In the genomic region with DNA sequence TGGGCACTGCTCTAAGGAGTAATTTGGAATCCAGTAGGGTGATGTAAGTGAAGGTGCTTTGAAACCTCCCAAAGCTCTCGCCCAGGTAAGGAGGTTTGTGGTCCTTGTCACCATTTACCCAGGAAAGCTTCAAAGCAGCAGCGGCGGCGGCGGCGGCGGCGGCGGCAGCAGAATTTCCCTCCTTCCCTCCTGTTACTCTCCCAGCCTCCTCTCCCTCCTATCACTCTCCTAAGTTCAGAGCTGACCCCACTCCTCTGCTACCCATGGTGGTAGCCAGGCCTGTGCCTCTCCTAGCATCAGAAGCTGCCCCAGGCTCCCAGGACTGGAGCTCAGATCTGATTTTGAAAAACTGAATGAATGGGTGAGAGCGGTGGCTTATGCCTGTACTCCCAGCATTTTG, we compare ENCODE assay signal across 13 cellular contexts.
A peak's percentile ranks its signal among the peaks of the same experiment; 100 is the strongest.
DNase-seq lines count a peak whose midpoint lies in the region; ATAC-seq and TF ChIP-seq lines count a peak whose summit lies in the region.
"Had no signal": no experiment of that assay in that cellular context is flagged by ENCODE, and none has a peak within 500 bp of the region (broad histone marks: within the 10 kb centered on the region; RNA-seq: fewer than 3 reads in every experiment).

No MANE protein-coding gene starts in this region.

- H3K27me3 Mint-ChIP-seq in type B pancreatic cell = no peaks in the 10 kb centered on the region

- no peak overlapping the region for H3K4me3 ChIP-seq in right atrium auricular region
- no peak overlapping the region for H3K4me3 ChIP-seq in OCI-LY1 (ENCODE audit: low read depth, low read length, poor library complexity, severe bottlenecking)
- no peak overlapping the region for H3K4me3 ChIP-seq in left ventricle myocardium inferior

- H3K9me2 ChIP-seq in OCI-LY1 (ENCODE audit: low read depth, low read length) = no peaks in the 10 kb centered on the region

- no peak for ATAC-seq in HG03565 (IDR thresholded peaks at IDR 0.05; ENCODE audit: unreplicated experiment)

- H3K9ac ChIP-seq in OCI-LY1 (ENCODE audit: low read length) = no peak overlapping the region

- peaks cover 40% of the 10 kb centered on the region for H3K4me1 Mint-ChIP-seq in type B pancreatic cell (ENCODE audit: unreplicated experiment)

- H3K4me2 ChIP-seq in OCI-LY1 (ENCODE audit: low read length) = no peak overlapping the region

- TF ChIP-seq CTCF in right atrium auricular region (IDR thresholded peaks at IDR 0.05) (no peak), OCI-LY1 (IDR thresholded peaks at IDR 0.05; ENCODE audit: low read length) (no peak), type B pancreatic cell (conservative IDR thresholded peaks at IDR 0.05) (no peak), left ventricle myocardium inferior (IDR thresholded peaks at IDR 0.05; ENCODE audit: borderline replicate concordance) (no peak)

- no peaks in the 10 kb centered on the region for H3K9me3 Mint-ChIP-seq in type B pancreatic cell
- H3K9me3 Mint-ChIP-seq: activated CD4-positive, alpha-beta T cell treated with anti-CD3 and anti-CD28 coated beads, Interleukin-2, amount 10 ng/mL, durations not matched to agents 24 days and 14 days; activated T-helper 2 cell treated with anti-CD3 and anti-CD28 coated beads, Interferon-gamma antibody, Interleukin-2, Interleukin-4, amounts not matched to agents 10 μg/mL and 5 μg/mL and 100 μg/mL, durations not matched to agents 14 hours and 24 hours and 36 hours; immature natural killer cell had no signal

- H3K27ac ChIP-seq in right atrium auricular region = no peak overlapping the region
- peak overlapping the region; percentile 62 for H3K27ac ChIP-seq in OCI-LY1 (ENCODE audit: low read depth, low read length, poor library complexity, severe bottlenecking)
- H3K27ac ChIP-seq in left ventricle myocardium inferior (replicated peaks) = no peak overlapping the region
- H3K27ac ChIP-seq: brain microvascular endothelial cell had no signal

- H3K4me1 ChIP-seq in right atrium auricular region = peaks cover 0 to 13% of the 10 kb centered on the region in 2 donors
- H3K4me1 ChIP-seq in OCI-LY1 (ENCODE audit: insufficient read depth, low read length, severe bottlenecking) = peaks cover 61% of the 10 kb centered on the region
- peaks cover 19% of the 10 kb centered on the region for H3K4me1 ChIP-seq in left ventricle myocardium inferior

- DNase-seq in cardiac septum (ENCODE audit: low spot score) = peak; percentile 69
- no peak for DNase-seq in right atrium auricular region (ENCODE audit: low spot score)
- DNase-seq in islet precursor cell = peak; percentile 34
- DNase-seq in type B pancreatic cell (ENCODE audit: extremely low spot score, unreplicated experiment) = no peak
- DNase-seq in GM03348 (ENCODE audit: low spot score) = no peak
- no peak for DNase-seq in left ventricle myocardium inferior
- DNase-seq: cortex of kidney had no signal

- 0 out of 2 replicates have a peak, but pooled peaks cover 3% of the 10 kb centered on the region for H3F3A ChIP-seq in OCI-LY1 (ENCODE audit: insufficient read depth, low read length)

- H3K27me3 ChIP-seq in right atrium auricular region (no peaks in the 10 kb centered on the region), OCI-LY1 (ENCODE audit: insufficient read depth, low read length) (no peaks in the 10 kb centered on the region), left ventricle myocardium inferior (ENCODE audit: low read depth) (no peaks in the 10 kb centered on the region)
- H3K27me3 ChIP-seq: brain microvascular endothelial cell had no signal

- no peak overlapping the region for H3K4me3 Mint-ChIP-seq in type B pancreatic cell
- H3K4me3 Mint-ChIP-seq: immature natural killer cell had no signal

- H3K36me3 ChIP-seq in right atrium auricular region = no peaks in the 10 kb centered on the region
- no peaks in the 10 kb centered on the region for H3K36me3 ChIP-seq in OCI-LY1 (ENCODE audit: insufficient read depth, low read length)
- H3K36me3 ChIP-seq in left ventricle myocardium inferior = no peaks in the 10 kb centered on the region
- H3K36me3 ChIP-seq: brain microvascular endothelial cell had no signal

- H3K79me2 ChIP-seq in OCI-LY1 (ENCODE audit: insufficient read depth, low read length) = no peaks in the 10 kb centered on the region

- intact Hi-C loops in cardiac septum (cut with DNase I) (loop anchor here (2.0 to 5.0 kb wide), 2 partner anchors 73 to 206 kb away; no protein-coding TSS in a partner anchor), left ventricle myocardium inferior (cut with micrococcal nuclease) (no loop called here)

- peak overlapping the region; percentile 85 for H3K27ac Mint-ChIP-seq in type B pancreatic cell
- H3K27ac Mint-ChIP-seq: activated CD4-positive, alpha-beta T cell treated with anti-CD3 and anti-CD28 coated beads, Interleukin-2, amount 10 ng/mL, durations not matched to agents 24 days and 14 days; activated T-helper 2 cell treated with anti-CD3 and anti-CD28 coated beads, Interferon-gamma antibody, Interleukin-2, Interleukin-4, amounts not matched to agents 10 μg/mL and 5 μg/mL and 100 μg/mL, durations not matched to agents 14 hours and 24 hours and 36 hours had no signal

- H3K36me3 Mint-ChIP-seq in type B pancreatic cell = no peaks in the 10 kb centered on the region
- H3K36me3 Mint-ChIP-seq: immature natural killer cell had no signal

- H2AFZ ChIP-seq in OCI-LY1 (ENCODE audit: low read length) = no peak overlapping the region

- no peaks in the 10 kb centered on the region for H4K20me1 ChIP-seq in OCI-LY1 (ENCODE audit: insufficient read depth, low read length)

- H3K9me3 ChIP-seq in right atrium auricular region (no peaks in the 10 kb centered on the region), OCI-LY1 (ENCODE audit: low read length) (no peaks in the 10 kb centered on the region), left ventricle myocardium inferior (replicated peaks) (no peaks in the 10 kb centered on the region)

Comparison
In these comparisons a context has a peak if more than half of its experiments do, and no peak if none do; other contexts are left out.
1. DNase-seq: peak in cardiac septum (single experiment) and islet precursor cell (single experiment); none in right atrium auricular region (single experiment), type B pancreatic cell (single experiment), GM03348 (single experiment) and left ventricle myocardium inferior (single experiment).